In the genomic region with DNA sequence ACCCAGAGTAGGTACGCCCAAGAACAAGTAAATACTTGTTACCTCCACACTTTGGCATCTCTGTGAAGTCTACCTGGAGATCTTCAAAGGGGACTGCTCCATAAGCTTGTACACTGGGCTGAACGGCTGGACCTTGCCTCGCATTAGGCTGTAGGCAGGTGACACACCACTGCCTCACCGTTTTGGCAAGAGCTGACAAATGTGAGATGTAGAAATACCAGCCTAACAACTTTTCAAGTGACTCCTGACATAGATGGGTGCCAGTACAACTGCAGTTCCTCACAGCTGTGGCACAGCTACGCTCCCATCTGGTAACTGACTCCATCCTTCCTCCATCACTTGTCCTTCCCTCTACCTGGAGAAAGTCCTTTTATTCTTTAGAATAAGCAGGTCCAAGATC, we compare ENCODE assay signal across 13 cellular contexts. TPM values are rescaled to one million over a fixed set of nuclear protein-coding genes. Genes with fewer than 3 reads are reported as not detected.
A peak's percentile ranks its signal among the peaks of the same experiment; 100 is the strongest.
DNase-seq lines count a peak whose midpoint lies in the region; ATAC-seq and TF ChIP-seq lines count a peak whose summit lies in the region.
"Not testable (repeated sequence)": the region's sequence is repeated elsewhere in the genome, so short reads cannot be mapped to it uniquely, and the experiment has no call there.
"Had no signal": no experiment of that assay in that cellular context is flagged by ENCODE, and none has a peak within 500 bp of the region (broad histone marks: within the 10 kb centered on the region; RNA-seq: fewer than 3 reads in every experiment).

No MANE protein-coding gene starts in this region.

- DNase-seq in DMS53 treated with DMSO at 0.1 percent for 48 hours (lab: John Stamatoyannopoulos, UW; ENCODE audit: unreplicated experiment) (peak; percentile 73), LoVo (ENCODE audit: low spot score) (peak; percentile 41), MCF 10A (ENCODE audit: unreplicated experiment) (peak; percentile 53), left lung (peak in 1 of 2 donors; percentile 46), trophoblast cell (peak; percentile 61 to 74)
- peak; percentile 4 for DNase-seq in NK-92 treated with Interleukin-12 subunit alpha and Interleukin-12 subunit beta, amount 100 ng/mL, for 24 hours (lab: John Stamatoyannopoulos, UW)
- not testable (repeated sequence) for DNase-seq in upper lobe of right lung

- H3K36me3 ChIP-seq in left lung; trophoblast cell (ENCODE audit: control insufficient read depth in 1 of 2, insufficient read depth in 2 of 2, low read length in 2 of 2); upper lobe of right lung: not testable (repeated sequence)

- not testable (repeated sequence) for H3K27ac Mint-ChIP-seq in MCF 10A (ENCODE audit: low read depth, unreplicated experiment)

- H3K4me2 ChIP-seq in trophoblast cell (ENCODE audit: low read length), result not testable (repeated sequence)

- intact Hi-C loops in MCF 10A (cut with micrococcal nuclease); left lung (cut with DNase I); upper lobe of right lung (cut with DNase I): not testable (repeated sequence)

- H3K36me3 Mint-ChIP-seq in MCF 10A (ENCODE audit: insufficient read depth, unreplicated experiment), result not testable (repeated sequence)

- H2BK5ac ChIP-seq in trophoblast cell (ENCODE audit: low read depth, low read length, poor library complexity), result not testable (repeated sequence)

- CTCF ChIA-PET in MCF 10A (lab: Yijun Ruan, JAX), result interaction anchor here (0.6 kb wide), 1 partner anchor 506 kb away, joined by 3 read pairs; no protein-coding TSS in a partner anchor

- not testable (repeated sequence) for H3K9me3 ChIP-seq in left lung; trophoblast cell (ENCODE audit: insufficient read depth, low read depth, low read length); upper lobe of right lung

- not testable (repeated sequence) for TF ChIP-seq CTCF in MCF 10A (IDR thresholded peaks at IDR 0.05; ENCODE audit: unreplicated experiment); left lung (IDR thresholded peaks at IDR 0.05); upper lobe of right lung (IDR thresholded peaks at IDR 0.05)

- not testable (repeated sequence) for H3K27me3 ChIP-seq in left lung; trophoblast cell (ENCODE audit: insufficient read depth, low read length); upper lobe of right lung

- not testable (repeated sequence) for H2AK5ac ChIP-seq in trophoblast cell (ENCODE audit: low read length)

- not testable (repeated sequence) for H4K12ac ChIP-seq in trophoblast cell (ENCODE audit: low read depth, low read length)

- POLR2A ChIA-PET in MCF 10A (lab: Yijun Ruan, JAX), result interaction anchor here (1.1 kb wide), 1 partner anchor 60 kb away, joined by 4 read pairs; no protein-coding TSS in a partner anchor

- H3K9me3 Mint-ChIP-seq in MCF 10A (ENCODE audit: unreplicated experiment), result not testable (repeated sequence)

- H4K8ac ChIP-seq in trophoblast cell (ENCODE audit: low read depth, low read length), result not testable (repeated sequence)

- not testable (repeated sequence) for H3K4me1 Mint-ChIP-seq in MCF 10A (ENCODE audit: insufficient read depth, unreplicated experiment)

- not testable (repeated sequence) for H3K4me3 Mint-ChIP-seq in MCF 10A (ENCODE audit: unreplicated experiment)

- not testable (repeated sequence) for H3K4me1 ChIP-seq in left lung; trophoblast cell (ENCODE audit: control insufficient read depth in 1 of 2, insufficient read depth in 2 of 2, low read length in 2 of 2); upper lobe of right lung

- H3K4me3 ChIP-seq in left lung; trophoblast cell (ENCODE audit: low read depth, low read length); upper lobe of right lung: not testable (repeated sequence)

- ATAC-seq in esophagus mucosa (peak; percentile 98), left lung (peak; percentile 89), upper lobe of right lung (peak; percentile 90)

- H3K27ac ChIP-seq in left lung; trophoblast cell (ENCODE audit: low read depth, low read length); upper lobe of right lung: not testable (repeated sequence)

- H3K79me2 ChIP-seq in trophoblast cell (ENCODE audit: control insufficient read depth, insufficient read depth, low read length, poor library complexity), result not testable (repeated sequence)

- H3K27me3 Mint-ChIP-seq in MCF 10A (ENCODE audit: insufficient read depth, unreplicated experiment), result not testable (repeated sequence)

- H3K18ac ChIP-seq in trophoblast cell (ENCODE audit: low read length), result not testable (repeated sequence)

- not testable (repeated sequence) for H3K9ac ChIP-seq in trophoblast cell (ENCODE audit: low read length)

- not testable (repeated sequence) for H2BK120ac ChIP-seq in trophoblast cell (ENCODE audit: insufficient read depth, low read length, poor library complexity)

- no CpG with 5 or more reads among the region's 5 CpGs for WGBS in trophoblast cell (ENCODE audit: extremely low coverage, insufficient coverage, insufficient read length)

- H3K23ac ChIP-seq in trophoblast cell (ENCODE audit: low read length), result not testable (repeated sequence)

- H3K4ac ChIP-seq in trophoblast cell (ENCODE audit: low read depth, low read length), result not testable (repeated sequence)

- H2BK12ac ChIP-seq in trophoblast cell (ENCODE audit: low read length), result not testable (repeated sequence)

- not testable (repeated sequence) for BruUV-seq in MCF 10A (replicated peaks; lab: Mats Ljungman, UMichigan)

- not testable (repeated sequence) for H2AFZ ChIP-seq in trophoblast cell (ENCODE audit: insufficient read depth, low read length, poor library complexity)

- not testable (repeated sequence) for H3K79me1 ChIP-seq in trophoblast cell (ENCODE audit: low read length)

- H4K91ac ChIP-seq in trophoblast cell (ENCODE audit: low read depth, low read length), result not testable (repeated sequence)

- H3K14ac ChIP-seq in trophoblast cell (ENCODE audit: low read length), result not testable (repeated sequence)

RNA-seq across cellular contexts. Expression of gene OLAH, which starts 30.2 kb away (rescaled TPM):
- total RNA-seq in MCF 10A (2022) (1.4 and 2.1 TPM in 2 replicates), esophagus mucosa (11.7 TPM), left lung (10 to 100 TPM in 1 of 2 donors, under 1 TPM in 1; 0.55 to 19.0 TPM), upper lobe of right lung (0.93 TPM)
- polyA plus RNA-seq in trophoblast cell (2013), result 0.10 and 0.29 TPM in 2 replicates
- total RNA-seq: G401 had no signal
- polyA plus RNA-seq: SK-N-SH had no signal

RNA-seq across cellular contexts. Expression of gene MEIG1, which starts 54.3 kb away (rescaled TPM):
- total RNA-seq in MCF 10A (2022) (1.7 TPM in 1 of 2 replicates, not detected in the other), esophagus mucosa (not detected), left lung (not detected), upper lobe of right lung (not detected)
- 0.18 and 0.28 TPM in 2 replicates for polyA plus RNA-seq in trophoblast cell (2013)
- total RNA-seq: CD4-positive, alpha-beta T cell; G401; LHCN-M2 had no signal
- polyA plus RNA-seq: BJ had no signal

RNA-seq across cellular contexts. Expression of gene DCLRE1C, which starts 59.6 kb away (rescaled TPM):
- total RNA-seq in MCF 10A (2022), result 10.3 and 11.5 TPM in 2 replicates
- total RNA-seq in esophagus mucosa, result 17.5 TPM
- total RNA-seq in left lung, result 10 to 100 TPM in 1 of 2 donors, 1 to 10 TPM in 1; 8.3 to 11.0 TPM
- polyA plus RNA-seq in trophoblast cell (2013), result 4.7 and 5.1 TPM in 2 replicates
- 11.3 TPM for total RNA-seq in upper lobe of right lung
